ENCODE assay signal across 9 cellular contexts in genomic region chr16:68972720-68973119, GRCh38.
DNase-seq lines count a peak whose midpoint lies in the region; ATAC-seq and TF ChIP-seq lines count a peak whose summit lies in the region.
"Had no signal": no experiment of that assay in that cellular context is flagged by ENCODE, and none has a peak within 500 bp of the region (broad histone marks: within the 10 kb centered on the region; RNA-seq: fewer than 3 reads in every experiment).

No MANE protein-coding gene starts in this region.

- H3K27ac Mint-ChIP-seq in chondrocyte (ENCODE audit: unreplicated experiment) = no peak overlapping the region
- H3K27ac Mint-ChIP-seq: IgD-negative memory B cell had no signal

- no peaks in the 10 kb centered on the region for H3K27me3 Mint-ChIP-seq in chondrocyte (ENCODE audit: low read depth)
- H3K27me3 Mint-ChIP-seq: IgD-negative memory B cell had no signal

- no peaks in the 10 kb centered on the region for H3K9me3 Mint-ChIP-seq in chondrocyte (ENCODE audit: low read depth)
- H3K9me3 Mint-ChIP-seq: IgD-negative memory B cell had no signal

- TF ChIP-seq RAD21 in neural cell (conservative IDR thresholded peaks at IDR 0.05) = peak; percentile 70

- H2AFZ ChIP-seq in neural cell (ENCODE audit: low read depth, low read length) = peak overlapping the region; percentile 86

- DNase-seq in EH (ENCODE audit: low read depth) (peak; percentile 74), NCI-H1694 (lab: John Stamatoyannopoulos, UW) (peak; percentile 17), chondrocyte (ENCODE audit: low spot score) (no peak), GM10248 (ENCODE audit: extremely low spot score) (no peak), inferior parietal cortex (ENCODE audit: extremely low spot score) (no peak)
- DNase-seq in effector CD8-positive, alpha-beta T cell (lab: John Stamatoyannopoulos, UW) = no peak

- peaks cover 7% of the 10 kb centered on the region for H3K36me3 Mint-ChIP-seq in chondrocyte (ENCODE audit: low read depth)

- H3K79me2 ChIP-seq in neural cell (replicated peaks; ENCODE audit: insufficient read depth, low read length) = no peaks in the 10 kb centered on the region

- TF ChIP-seq CTCF in chondrocyte (IDR thresholded peaks at IDR 0.05) = peak; percentile 56
- TF ChIP-seq CTCF in neural cell (IDR thresholded peaks at IDR 0.05; ENCODE audit: poor library complexity, severe bottlenecking) = peak; percentile 70
- TF ChIP-seq CTCF in GM10248 (IDR thresholded peaks at IDR 0.05; ENCODE audit: control extremely low read depth, extremely low read depth, low read depth, missing control alignments) = no peak

- TF ChIP-seq EP300 in neural cell (conservative IDR thresholded peaks at IDR 0.05; ENCODE audit: poor library complexity, severe bottlenecking) = peak; percentile 64

- peak overlapping the region; percentile 61 for H3K9ac ChIP-seq in neural cell (ENCODE audit: low read length)

- no peaks in the 10 kb centered on the region for H3K27me3 ChIP-seq in neural cell (ENCODE audit: insufficient read depth, low read depth, low read length)

- peak overlapping the region; percentile 94 for H3K27ac ChIP-seq in neural cell (ENCODE audit: low read length)

- peaks cover 4% of the 10 kb centered on the region for H3K4me1 Mint-ChIP-seq in chondrocyte (ENCODE audit: low read depth)
- H3K4me1 Mint-ChIP-seq: IgD-negative memory B cell had no signal

- no peaks in the 10 kb centered on the region for H4K20me1 ChIP-seq in neural cell (ENCODE audit: insufficient read depth)

- CTCF ChIA-PET in GM10248 (lab: Yijun Ruan, JAX) = interaction anchor here (1.1 kb wide), 1 partner anchor 8 kb away, joined by 3 read pairs; no protein-coding TSS in a partner anchor

- no peaks in the 10 kb centered on the region for H3K9me2 ChIP-seq in neural cell (ENCODE audit: insufficient read depth, low read length)

- peaks cover 7% of the 10 kb centered on the region for H3F3A ChIP-seq in neural cell (ENCODE audit: insufficient read depth, low read length, poor library complexity, severe bottlenecking)

- peak overlapping the region; percentile 4 for H3K4me2 ChIP-seq in neural cell (ENCODE audit: low read length)

- POLR2A ChIA-PET in GM10248 (lab: Yijun Ruan, JAX) = no interaction called here

- H3K9me3 ChIP-seq in neural cell (ENCODE audit: low read length) = no peaks in the 10 kb centered on the region

- peak overlapping the region; percentile 9 for H3K4me3 ChIP-seq in neural cell (ENCODE audit: low read length)

- ATAC-seq in GM18870 (IDR thresholded peaks at IDR 0.05; ENCODE audit: unreplicated experiment) = no peak

- H3K4me3 Mint-ChIP-seq in chondrocyte (ENCODE audit: unreplicated experiment) = no peak overlapping the region
- H3K4me3 Mint-ChIP-seq: IgD-negative memory B cell had no signal

- H3K36me3 ChIP-seq in neural cell (ENCODE audit: insufficient read depth, low read length) = no peaks in the 10 kb centered on the region

TF ChIP-seq in neural cell, 6 proteins besides CTCF, POLR2A, EP300 and RAD21:
- peak; percentile 77 for TF ChIP-seq SMC3 (conservative IDR thresholded peaks at IDR 0.05; ENCODE audit: poor library complexity)
- TF ChIP-seq MXI1 (conservative IDR thresholded peaks at IDR 0.05; ENCODE audit: poor library complexity, severe bottlenecking) = peak; percentile 22
- peak; percentile 78 for TF ChIP-seq POLR2AphosphoS5 (IDR thresholded peaks at IDR 0.05)
- no peak for TF ChIP-seq TAF1 (IDR thresholded peaks at IDR 0.05; ENCODE audit: low read depth)
- peak; percentile 36 for TF ChIP-seq REST (IDR thresholded peaks at IDR 0.05; ENCODE audit: borderline replicate concordance)
- no peak for TF ChIP-seq EZH2 (IDR thresholded peaks at IDR 0.05; ENCODE audit: borderline replicate concordance, insufficient read depth, low read length, poor library complexity, severe bottlenecking)
TF ChIP-seq in neural cell: peak in this region for 4.

Comparison
In these comparisons a context has a peak if more than half of its experiments do, and no peak if none do; other contexts are left out.
1. DNase-seq: peak in EH (single experiment) and NCI-H1694 (single experiment); none in chondrocyte (single experiment), GM10248 (single experiment), inferior parietal cortex (single experiment) and effector CD8-positive, alpha-beta T cell (single experiment).